ENCODE assay signal across 8 cellular contexts in the genomic region with DNA sequence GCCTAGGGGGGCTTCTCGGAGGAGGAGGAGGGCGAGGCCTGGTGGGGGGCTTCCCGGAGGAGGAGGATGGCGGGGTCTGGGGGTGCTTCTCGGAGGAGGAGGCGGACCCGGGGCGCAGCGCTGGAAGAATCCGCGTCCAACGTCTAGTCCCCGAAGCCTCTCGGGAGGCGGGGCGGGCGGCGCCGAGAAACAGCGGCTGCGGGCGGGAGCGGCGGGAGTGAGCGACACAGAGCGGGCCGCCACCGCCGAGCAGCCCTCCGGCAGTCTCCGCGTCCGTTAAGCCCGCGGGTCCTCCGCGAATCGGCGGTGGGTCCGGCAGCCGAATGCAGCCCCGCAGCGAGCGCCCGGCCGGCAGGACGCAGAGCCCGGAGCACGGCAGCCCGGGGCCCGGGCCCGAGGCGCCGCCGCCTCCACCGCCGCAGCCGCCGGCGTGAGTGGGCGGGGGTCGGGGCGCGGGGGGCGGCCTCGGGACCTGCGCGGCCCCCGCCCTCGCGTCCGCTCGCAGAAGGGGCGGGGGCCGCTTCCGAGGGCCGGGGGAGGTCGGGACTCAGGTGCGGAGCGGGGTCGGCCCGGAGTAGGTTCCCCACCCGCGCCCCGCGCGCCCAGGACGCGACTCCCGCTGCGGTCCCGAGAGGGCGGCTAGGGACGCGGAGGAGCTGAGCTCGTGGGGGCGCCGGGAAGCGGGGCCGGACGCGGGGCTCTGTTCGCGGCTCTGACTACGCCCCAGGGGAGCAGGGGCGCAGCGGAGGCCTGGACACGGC. TPM values are rescaled to one million over a fixed set of nuclear protein-coding genes. Genes with fewer than 3 reads are reported as not detected.
A peak's percentile ranks its signal among the peaks of the same experiment; 100 is the strongest.
DNase-seq lines count a peak whose midpoint lies in the region; ATAC-seq and TF ChIP-seq lines count a peak whose summit lies in the region.

A gene (plus strand): TSS at position 214 of the 761 bp plus-strand sequence. CDS start 110 bp downstream, at position 324.

- peak within 1 kb of the TSS; percentile 89 for H3K4me3 Mint-ChIP-seq in memory B cell

- peak within 1 kb of the TSS; percentile 60 for H3K4me3 ChIP-seq in HFF-Myc (replicated peaks; ENCODE audit: low read depth, low read length)

- ATAC-seq in memory B cell (ENCODE audit: low read depth) (peak; percentile 62), GM21526 (IDR thresholded peaks at IDR 0.05; ENCODE audit: low FRiP score, unreplicated experiment) (no peak)

- peak within 1 kb of the TSS; percentile 76 for H3K27ac Mint-ChIP-seq in memory B cell

- H3K36me3 Mint-ChIP-seq in memory B cell = peaks cover 14% of the 10 kb centered on the region

- H3K9me3 Mint-ChIP-seq in memory B cell = no peaks in the 10 kb centered on the region

- DNase-seq in Daoy (ENCODE audit: low read depth) = peak; percentile 89
- DNase-seq in HFF-Myc (ENCODE audit: extremely low read depth, low read depth) = no peak
- DNase-seq in NCI-H82 treated with DMSO at 0.1 percent for 48 hours (lab: John Stamatoyannopoulos, UW; ENCODE audit: unreplicated experiment) = peak; percentile 23
- DNase-seq in activated CD8-positive, alpha-beta memory T cell treated with anti-CD3 and anti-CD28 coated beads for 24 hours = peak; percentile 91
- peak; percentile 67 for DNase-seq in effector CD8-positive, alpha-beta T cell (lab: John Stamatoyannopoulos, UW)
- DNase-seq in memory B cell (ENCODE audit: low spot score in 2 of 2) = peak; percentile 71 to 76
- DNase-seq in stimulated activated CD8-positive, alpha-beta memory T cell treated with anti-CD3 and anti-CD28 coated beads, Interleukin-12 subunit alpha, Interleukin-12 subunit beta, amount 100 ng/mL, for 24 hours (ENCODE audit: extremely low read depth) = peak; percentile 64

- no peaks in the 10 kb centered on the region for H3K27me3 Mint-ChIP-seq in memory B cell

- no peak for TF ChIP-seq CTCF in HFF-Myc (IDR thresholded peaks at IDR 0.05; ENCODE audit: low read depth, low read length, missing control alignments)

- peaks cover 14% of the 10 kb centered on the region for H3K4me1 Mint-ChIP-seq in memory B cell

RNA-seq across cellular contexts. Expression of the gene that starts here (rescaled TPM):
- total RNA-seq in Daoy (2014; rRNA removed; shearing (Covaris generic)) = 9.4 and 13.9 TPM in 2 replicates
